In genomic region chrX:1521459-1521956, GRCh38 we compare ENCODE assay signal across 9 cellular contexts. TPM values are rescaled to one million over a fixed set of nuclear protein-coding genes. Genes with fewer than 3 reads are reported as not detected.
A peak's percentile ranks its signal among the peaks of the same experiment; 100 is the strongest.
DNase-seq lines count a peak whose midpoint lies in the region; ATAC-seq and TF ChIP-seq lines count a peak whose summit lies in the region.
"Had no signal": no experiment of that assay in that cellular context is flagged by ENCODE, and none has a peak within 500 bp of the region (broad histone marks: within the 10 kb centered on the region; RNA-seq: fewer than 3 reads in every experiment).

No MANE protein-coding gene starts in this region.

- DNase-seq in CD8-positive, alpha-beta memory T cell = peak; percentile 47 to 86 (median 78)
- DNase-seq in left colon (peak; percentile 34 to 48), Caco-2 (no peak), NCI-H1436 treated with DMSO at 0.1 percent for 48 hours (lab: John Stamatoyannopoulos, UW) (no peak), SJCRH30 (no peak)
- DNase-seq: pancreas had no signal

- peak overlapping the region; percentile 90 to 98 (median 94) for H3K27ac Mint-ChIP-seq in CD8-positive, alpha-beta memory T cell
- H3K27ac Mint-ChIP-seq in Caco-2 (ENCODE audit: unreplicated experiment) = no peak overlapping the region

- POLR2A ChIA-PET in CD8-positive, alpha-beta memory T cell (lab: Charles Lee) = no interaction called here
- POLR2A ChIA-PET in Caco-2 (lab: Charles Lee) = no interaction called here

- H3K27me3 ChIP-seq in CD8-positive, alpha-beta memory T cell (ENCODE audit: insufficient read depth, low read length, poor library complexity, severe bottlenecking) = no peaks in the 10 kb centered on the region
- H3K27me3 ChIP-seq in Caco-2 (replicated peaks; ENCODE audit: control insufficient read depth, insufficient read depth, low read length) (no peaks in the 10 kb centered on the region), SJCRH30 (no peaks in the 10 kb centered on the region)
- H3K27me3 ChIP-seq: pancreas had no signal

- H3K36me3 ChIP-seq in CD8-positive, alpha-beta memory T cell (ENCODE audit: insufficient read depth, low read length) = no peaks in the 10 kb centered on the region
- H3K36me3 ChIP-seq in Caco-2 (ENCODE audit: control insufficient read depth, insufficient read depth, low read length) = no peaks in the 10 kb centered on the region
- no peaks in the 10 kb centered on the region for H3K36me3 ChIP-seq in SJCRH30
- H3K36me3 ChIP-seq: pancreas had no signal

- peak overlapping the region; percentile 7 for H3K4me3 ChIP-seq in CD8-positive, alpha-beta memory T cell (ENCODE audit: low read length)
- H3K4me3 ChIP-seq in Caco-2 (ENCODE audit: low read depth, low read length) (no peak overlapping the region), SJCRH30 (no peak overlapping the region)
- H3K4me3 ChIP-seq: pancreas had no signal

- CTCF ChIA-PET in CD8-positive, alpha-beta memory T cell (lab: Charles Lee) = no interaction called here
- CTCF ChIA-PET in Caco-2 (lab: Charles Lee) = no interaction called here

- H3K9me3 Mint-ChIP-seq in CD8-positive, alpha-beta memory T cell = peaks cover 0 to 3% (median 0%) of the 10 kb centered on the region in 5 donors
- peaks cover 30% of the 10 kb centered on the region for H3K9me3 Mint-ChIP-seq in Caco-2 (ENCODE audit: unreplicated experiment)

- peaks cover 0 to 1% of the 10 kb centered on the region in 2 donors for H3K27me3 Mint-ChIP-seq in CD8-positive, alpha-beta memory T cell
- no peaks in the 10 kb centered on the region for H3K27me3 Mint-ChIP-seq in Caco-2 (ENCODE audit: insufficient read depth, unreplicated experiment)

- H3K4me1 ChIP-seq in CD8-positive, alpha-beta memory T cell (ENCODE audit: insufficient read depth, low read length) = peaks cover 55% of the 10 kb centered on the region
- H3K4me1 ChIP-seq in Caco-2 (no peaks in the 10 kb centered on the region), SJCRH30 (no peaks in the 10 kb centered on the region)
- H3K4me1 ChIP-seq: pancreas had no signal

- BruUV-seq in Caco-2 (replicated peaks; lab: Mats Ljungman, UMichigan) = no TSS peak

- TF ChIP-seq CTCF in Caco-2 (IDR thresholded peaks at IDR 0.05; ENCODE audit: insufficient read depth in 1 of 2, low read depth in 1 of 2, low read length in 1 of 2, severe bottlenecking in 1 of 2, unreplicated experiment in 1 of 2) = no peak

- H3K36me3 Mint-ChIP-seq in CD8-positive, alpha-beta memory T cell = peaks cover 22 to 48% (median 30%) of the 10 kb centered on the region in 3 donors
- H3K36me3 Mint-ChIP-seq in Caco-2 (ENCODE audit: insufficient read depth, unreplicated experiment) = no peaks in the 10 kb centered on the region

- intact Hi-C loops in left colon (cut with DNase I, micrococcal nuclease) (no loop called here), Caco-2 (cut with micrococcal nuclease; ENCODE audit: unreplicated experiment) (no loop called here)

- ATAC-seq in GM19455 (IDR thresholded peaks at IDR 0.05; ENCODE audit: unreplicated experiment) (peak; percentile 80), HG03439 (IDR thresholded peaks at IDR 0.05; ENCODE audit: unreplicated experiment) (peak; percentile 80), left colon (peak; percentile 27)
- peak; percentile 82 to 90 for ATAC-seq in activated CD4-positive, CD25-positive, alpha-beta regulatory T cell treated with anti-CD3 and anti-CD28 coated beads, Interleukin-2, amount 50 U/mL, for 24 hours

- H3K27ac ChIP-seq in CD8-positive, alpha-beta memory T cell (ENCODE audit: low read depth, low read length) = peak overlapping the region; percentile 30
- no peak overlapping the region for H3K27ac ChIP-seq in SJCRH30
- H3K27ac ChIP-seq: pancreas had no signal

- peak overlapping the region; percentile 49 to 90 (median 80) for H3K4me3 Mint-ChIP-seq in CD8-positive, alpha-beta memory T cell
- H3K4me3 Mint-ChIP-seq in Caco-2 (ENCODE audit: unreplicated experiment) = no peak overlapping the region

- H3K9me3 ChIP-seq in CD8-positive, alpha-beta memory T cell (ENCODE audit: low read length) = no peaks in the 10 kb centered on the region
- H3K9me3 ChIP-seq in Caco-2 = peaks cover 5% of the 10 kb centered on the region; the same call in 1 of the 2 replicates
- H3K9me3 ChIP-seq in SJCRH30 (replicated peaks) = no peaks in the 10 kb centered on the region
- H3K9me3 ChIP-seq: pancreas had no signal

- peaks cover 52 to 63% (median 62%) of the 10 kb centered on the region in 3 donors for H3K4me1 Mint-ChIP-seq in CD8-positive, alpha-beta memory T cell
- no peaks in the 10 kb centered on the region for H3K4me1 Mint-ChIP-seq in Caco-2 (ENCODE audit: low read depth, unreplicated experiment)

RNA-seq across cellular contexts. Expression of gene P2RY8, which starts 15.5 kb away (rescaled TPM):
- 10 to 100 TPM; 47.1 to 50.1 TPM for total RNA-seq in CD8-positive, alpha-beta memory T cell
- polyA plus RNA-seq in CD8-positive, alpha-beta memory T cell = 302 TPM
- total RNA-seq in left colon = 1 to 10 TPM in 1 of 2 donors, under 1 TPM in 1; 0.43 to 2.1 TPM
- not detected in 2 replicates for total RNA-seq in Caco-2 (2022)
- 0.05 and 0.08 TPM in 2 replicates for total RNA-seq in SJCRH30 (2014; rRNA removed; shearing (Covaris generic))

Comparison
In these comparisons a context has a peak if more than half of its experiments do, and no peak if none do; other contexts are left out.
1. DNase-seq: peak in CD8-positive, alpha-beta memory T cell (5 of 5) and left colon (2 of 2); none in Caco-2 (0 of 2), NCI-H1436 treated with DMSO at 0.1 percent for 48 hours (single experiment) and SJCRH30 (0 of 2).
2. ATAC-seq: peak in every context shown above with its lines; median percentile 86 in activated CD4-positive, CD25-positive, alpha-beta regulatory T cell treated with anti-CD3 and anti-CD28 coated beads, Interleukin-2, amount 50 U/mL, for 24 hours; 80 in GM19455; 80 in HG03439; 27 in left colon.
3. RNA of gene P2RY8, which starts 15.5 kb away (total RNA-seq): 47.1 to 50.1 TPM in CD8-positive, alpha-beta memory T cell; 0.43 to 2.1 TPM in left colon, 0.05 to 0.08 TPM in SJCRH30 and not detected in Caco-2; every median in the first group is over 10 times any median in the second.